ENCODE assay signal across 17 cellular contexts in genomic region chr12:72790273-72790672, GRCh38.
DNase-seq lines count a peak whose midpoint lies in the region; ATAC-seq lines count a peak whose summit lies in the region.
"Had no signal": no experiment of that assay in that cellular context is flagged by ENCODE, and none has a peak within 500 bp of the region (broad histone marks: within the 10 kb centered on the region; RNA-seq: fewer than 3 reads in every experiment).

No MANE protein-coding gene starts in this region.

- H3K79me1 ChIP-seq in mesenchymal stem cell (replicated peaks; ENCODE audit: low read length, poor library complexity, severe bottlenecking) = no peaks in the 10 kb centered on the region

- H3K18ac ChIP-seq in mesenchymal stem cell (ENCODE audit: low read depth in 1 of 2, low read length in 2 of 2) = no peak overlapping the region

- no peak overlapping the region for H2AFZ ChIP-seq in mesenchymal stem cell (ENCODE audit: low read depth, low read length)

- H3K9ac ChIP-seq in mesenchymal stem cell (ENCODE audit: low read length) = no peak overlapping the region

- ATAC-seq in HG03520 (IDR thresholded peaks at IDR 0.05; ENCODE audit: unreplicated experiment) = no peak
- ATAC-seq in activated T-helper 17 cell treated with anti-CD3 and anti-CD28 coated beads, Interleukin-2, amount 50 U/mL, for 72 hours (replicated peaks) = no peak

- no peak overlapping the region for H3K14ac ChIP-seq in mesenchymal stem cell (ENCODE audit: low read length in 2 of 2)

- no peak overlapping the region for H2BK15ac ChIP-seq in mesenchymal stem cell (ENCODE audit: low read depth, poor library complexity, severe bottlenecking)

- peaks cover 14% of the 10 kb centered on the region for H3K9me3 Mint-ChIP-seq in activated T-helper 17 cell treated with anti-CD3 and anti-CD28 coated beads, Interleukin-2, amount 50 U/mL, for 72 hours

- H2BK12ac ChIP-seq in mesenchymal stem cell (ENCODE audit: low read length in 2 of 2) = no peak overlapping the region

- H2AK5ac ChIP-seq in mesenchymal stem cell (ENCODE audit: low read length, severe bottlenecking) = no peak overlapping the region

- H2BK120ac ChIP-seq in mesenchymal stem cell (ENCODE audit: low read depth, low read length) = no peak overlapping the region

- no peak overlapping the region for H3K27ac Mint-ChIP-seq in activated T-helper 17 cell treated with anti-CD3 and anti-CD28 coated beads, Interleukin-2, amount 50 U/mL, for 72 hours

- H4K8ac ChIP-seq in mesenchymal stem cell (ENCODE audit: low read length) = no peak overlapping the region

- H3K4ac ChIP-seq in mesenchymal stem cell (ENCODE audit: low read depth in 1 of 2, low read length in 2 of 2) = no peak overlapping the region

- H3K36me3 Mint-ChIP-seq in activated T-helper 17 cell treated with anti-CD3 and anti-CD28 coated beads, Interleukin-2, amount 50 U/mL, for 72 hours (ENCODE audit: low read depth) = no peaks in the 10 kb centered on the region

- H3K9me3 ChIP-seq in mesenchymal stem cell (ENCODE audit: control insufficient read depth, low read length) = peaks cover 3% of the 10 kb centered on the region
- H3K9me3 ChIP-seq: Peyer's patch had no signal

- H3K4me2 ChIP-seq in mesenchymal stem cell (ENCODE audit: low read length, poor library complexity, severe bottlenecking) = no peak overlapping the region

- H3K4me3 ChIP-seq in mesenchymal stem cell (ENCODE audit: insufficient read depth in 1 of 2, low read depth in 1 of 2, low read length in 2 of 2) = no peak overlapping the region
- H3K4me3 ChIP-seq: Peyer's patch had no signal

- no peak overlapping the region for H2BK5ac ChIP-seq in mesenchymal stem cell (ENCODE audit: low read depth, low read length, poor library complexity, severe bottlenecking)

- H3K23ac ChIP-seq in mesenchymal stem cell (ENCODE audit: low read length in 2 of 2) = no peak overlapping the region

- H3K4me3 Mint-ChIP-seq in activated T-helper 17 cell treated with anti-CD3 and anti-CD28 coated beads, Interleukin-2, amount 50 U/mL, for 72 hours = no peak overlapping the region

- H3K27me3 ChIP-seq in mesenchymal stem cell (ENCODE audit: control insufficient read depth in 1 of 2, insufficient read depth in 1 of 2, low read length in 2 of 2) = no peaks in the 10 kb centered on the region
- H3K27me3 ChIP-seq: Peyer's patch had no signal

- no peaks in the 10 kb centered on the region for H3K27me3 Mint-ChIP-seq in activated T-helper 17 cell treated with anti-CD3 and anti-CD28 coated beads, Interleukin-2, amount 50 U/mL, for 72 hours

- no peaks in the 10 kb centered on the region for H3K4me1 Mint-ChIP-seq in activated T-helper 17 cell treated with anti-CD3 and anti-CD28 coated beads, Interleukin-2, amount 50 U/mL, for 72 hours

- no peaks in the 10 kb centered on the region for H3K36me3 ChIP-seq in mesenchymal stem cell (ENCODE audit: control insufficient read depth in 1 of 2, insufficient read depth in 2 of 2, low read depth in 1 of 2, low read length in 2 of 2)
- H3K36me3 ChIP-seq: Peyer's patch had no signal

- WGBS in mesenchymal stem cell = no CpG with 5 or more reads among the region's 1 CpG

- H4K91ac ChIP-seq in mesenchymal stem cell (ENCODE audit: low read length) = no peak overlapping the region

- no peak overlapping the region for H3K27ac ChIP-seq in mesenchymal stem cell (ENCODE audit: low read length, poor library complexity, severe bottlenecking)
- H3K27ac ChIP-seq: Peyer's patch had no signal

- peak; percentile 62 for DNase-seq in EH (ENCODE audit: low read depth)
- DNase-seq in HT1080 (ENCODE audit: low read depth) = peak; percentile 53
- DNase-seq in SK-N-DZ (ENCODE audit: low spot score) = peak; percentile 64
- DNase-seq in islet precursor cell = peak; percentile 63
- DNase-seq in hypothalamus (lab: John Stamatoyannopoulos, UW) = no peak
- DNase-seq in mesenchymal stem cell = no peak
- DNase-seq: Calu3, DMS79, NCI-H1092 treated with DMSO at 0.1 percent for 48 hours, NCI-H1694 treated with DMSO at 0.1 percent for 48 hours, NCI-H2171, NCI-H446 treated with DMSO at 0.1 percent for 48 hours, NCI-H774, Peyer's patch, SIG-M5 had no signal

- H3K4me1 ChIP-seq in mesenchymal stem cell (ENCODE audit: control insufficient read depth, insufficient read depth, low read depth, low read length) = no peaks in the 10 kb centered on the region
- H3K4me1 ChIP-seq: Peyer's patch had no signal

Comparison
In these comparisons a context has a peak if more than half of its experiments do, and no peak if none do; other contexts are left out.
1. DNase-seq: peak in EH (single experiment), HT1080 (single experiment), SK-N-DZ (single experiment) and islet precursor cell (single experiment); none in hypothalamus (0 of 51) and mesenchymal stem cell (single experiment).